ENCODE assay signal across 1 cellular context in the genomic region with DNA sequence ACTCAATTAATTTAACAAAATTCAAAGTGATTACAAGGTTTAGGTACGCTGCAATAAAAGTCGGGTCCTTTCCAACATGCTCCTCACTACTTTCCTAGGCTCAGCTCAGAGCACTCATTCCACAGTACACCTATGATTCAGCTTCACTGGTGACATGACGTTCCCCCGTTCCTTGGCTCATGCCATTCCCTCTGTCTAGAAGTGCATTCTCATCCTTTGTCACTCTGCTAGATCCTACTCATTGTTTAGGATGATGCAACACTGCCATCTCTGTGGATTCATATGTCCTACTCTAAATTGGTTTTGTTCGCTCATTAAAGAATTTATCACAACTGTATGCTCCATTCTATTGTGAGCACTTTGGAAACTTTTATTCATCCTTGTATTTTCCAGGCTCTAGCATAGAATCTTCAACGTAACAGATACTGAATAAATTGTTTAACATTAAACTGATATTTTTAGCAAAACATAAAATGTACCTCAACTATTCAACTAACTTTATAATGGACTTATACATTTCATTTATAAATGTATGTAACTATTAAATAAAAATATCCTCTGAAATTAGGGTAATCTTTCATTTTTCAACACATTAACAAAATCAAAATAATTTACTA.
TF ChIP-seq lines count a peak whose summit lies in the region.

No MANE protein-coding gene starts in this region.

TF ChIP-seq in K562, 482 proteins besides CTCF, POLR2A, EP300 and RAD21 (continued from another document):
- TF ChIP-seq FOXK2 (conservative IDR thresholded peaks at IDR 0.05 in 1 of 2, IDR thresholded peaks at IDR 0.05 in 1 of 2; ENCODE audit: low read depth in 2 of 2) (peak in 1 of 2 experiments; percentile 35; a peak in 2 of 4 replicates), ZBTB17 (CRISPR knock-in tag; IDR thresholded peaks at IDR 0.05) (no peak), ELF4 (CRISPR knock-in tag; IDR thresholded peaks at IDR 0.05) (no peak), TEAD2 (tag; IDR thresholded peaks at IDR 0.05) (no peak), ILK (tag; IDR thresholded peaks at IDR 0.05; ENCODE audit: borderline replicate concordance, low read depth) (no peak), MED1 (CRISPR knock-in tag; IDR thresholded peaks at IDR 0.05; ENCODE audit: borderline replicate concordance) (no peak), CSDE1 (IDR thresholded peaks at IDR 0.05) (peak in 1 of 2 experiments; percentile 14; a peak in 1 of 4 replicates), KLF1 (tag; IDR thresholded peaks at IDR 0.05) (no peak), SIX5 (IDR thresholded peaks at IDR 0.05; ENCODE audit: borderline replicate concordance in 1 of 2, insufficient read depth in 1 of 2, low read depth in 1 of 2, low read length in 2 of 2) (no peak), HOXB6 (CRISPR knock-in tag; IDR thresholded peaks at IDR 0.05; ENCODE audit: borderline replicate concordance) (no peak), ZNF197 (CRISPR knock-in tag; IDR thresholded peaks at IDR 0.05; ENCODE audit: low read depth) (no peak), TCF3 (CRISPR knock-in tag; IDR thresholded peaks at IDR 0.05) (no peak), CBX2 (IDR thresholded peaks at IDR 0.05; ENCODE audit: insufficient read depth, low read length, poor library complexity, severe bottlenecking) (no peak), MAFF (IDR thresholded peaks at IDR 0.05; ENCODE audit: low read length) (peak; percentile 74; the same call in 1 of the 2 replicates), DDX20 (tag; IDR thresholded peaks at IDR 0.05; ENCODE audit: low read depth) (peak; percentile 54; the same call in 1 of the 2 replicates), ZNF124 (CRISPR knock-in tag; IDR thresholded peaks at IDR 0.05) (no peak), BCOR (IDR thresholded peaks at IDR 0.05) (no peak), LCOR (CRISPR knock-in tag; IDR thresholded peaks at IDR 0.05) (no peak), ATF7 (IDR thresholded peaks at IDR 0.05) (peak; percentile 95), GTF2A2 (tag; IDR thresholded peaks at IDR 0.05) (no peak), ZNF217 (CRISPR knock-in tag; IDR thresholded peaks at IDR 0.05) (no peak), BACH1 (tag; IDR thresholded peaks at IDR 0.05) (peak; percentile 87), MIER1 (IDR thresholded peaks at IDR 0.05; ENCODE audit: low read depth) (no peak), HIVEP1 (CRISPR knock-in tag; IDR thresholded peaks at IDR 0.05) (no peak), ZNF121 (CRISPR knock-in tag; conservative IDR thresholded peaks at IDR 0.05) (no peak), SAFB2 (IDR thresholded peaks at IDR 0.05; ENCODE audit: borderline replicate concordance, low read depth, low read length, severe bottlenecking) (no peak), ADNP (tag; IDR thresholded peaks at IDR 0.05) (no peak; the same call in 1 of the 2 replicates), TOE1 (IDR thresholded peaks at IDR 0.05; ENCODE audit: borderline replicate concordance) (no peak), TOE1 (CRISPR knock-in tag; IDR thresholded peaks at IDR 0.05; ENCODE audit: borderline replicate concordance, low read depth) (no peak), CBX8 (IDR thresholded peaks at IDR 0.05; ENCODE audit: borderline replicate concordance, extremely low read depth, low read depth, low read length, poor library complexity, severe bottlenecking) (no peak), FUS (optimal IDR thresholded peaks at IDR 0.05; ENCODE audit: low read depth, low read length) (no peak), ZNF76 (CRISPR knock-in tag; IDR thresholded peaks at IDR 0.05; ENCODE audit: borderline replicate concordance) (no peak), ZNF263 (CRISPR knock-in tag; IDR thresholded peaks at IDR 0.05; ENCODE audit: borderline replicate concordance) (no peak), ZNF830 (CRISPR knock-in tag; IDR thresholded peaks at IDR 0.05) (no peak), STAG1 (CRISPR knock-in tag; IDR thresholded peaks at IDR 0.05; ENCODE audit: borderline replicate concordance) (no peak)
- TF ChIP-seq, protein P1, sequence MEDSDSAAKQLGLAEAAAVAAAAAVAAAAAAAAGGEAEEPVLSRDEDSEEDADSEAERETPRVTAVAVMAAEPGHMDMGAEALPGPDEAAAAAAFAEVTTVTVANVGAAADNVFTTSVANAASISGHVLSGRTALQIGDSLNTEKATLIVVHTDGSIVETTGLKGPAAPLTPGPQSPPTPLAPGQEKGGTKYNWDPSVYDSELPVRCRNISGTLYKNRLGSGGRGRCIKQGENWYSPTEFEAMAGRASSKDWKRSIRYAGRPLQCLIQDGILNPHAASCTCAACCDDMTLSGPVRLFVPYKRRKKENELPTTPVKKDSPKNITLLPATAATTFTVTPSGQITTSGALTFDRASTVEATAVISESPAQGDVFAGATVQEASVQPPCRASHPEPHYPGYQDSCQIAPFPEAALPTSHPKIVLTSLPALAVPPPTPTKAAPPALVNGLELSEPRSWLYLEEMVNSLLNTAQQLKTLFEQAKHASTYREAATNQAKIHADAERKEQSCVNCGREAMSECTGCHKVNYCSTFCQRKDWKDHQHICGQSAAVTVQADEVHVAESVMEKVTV (CRISPR knock-in tag; IDR thresholded peaks at IDR 0.05): peak; percentile 41; the same call in 1 of the 2 replicates
- TF ChIP-seq, protein P2, sequence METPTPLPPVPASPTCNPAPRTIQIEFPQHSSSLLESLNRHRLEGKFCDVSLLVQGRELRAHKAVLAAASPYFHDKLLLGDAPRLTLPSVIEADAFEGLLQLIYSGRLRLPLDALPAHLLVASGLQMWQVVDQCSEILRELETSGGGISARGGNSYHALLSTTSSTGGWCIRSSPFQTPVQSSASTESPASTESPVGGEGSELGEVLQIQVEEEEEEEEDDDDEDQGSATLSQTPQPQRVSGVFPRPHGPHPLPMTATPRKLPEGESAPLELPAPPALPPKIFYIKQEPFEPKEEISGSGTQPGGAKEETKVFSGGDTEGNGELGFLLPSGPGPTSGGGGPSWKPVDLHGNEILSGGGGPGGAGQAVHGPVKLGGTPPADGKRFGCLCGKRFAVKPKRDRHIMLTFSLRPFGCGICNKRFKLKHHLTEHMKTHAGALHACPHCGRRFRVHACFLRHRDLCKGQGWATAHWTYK (CRISPR knock-in tag; IDR thresholded peaks at IDR 0.05): no peak
- TF ChIP-seq, protein P3, sequence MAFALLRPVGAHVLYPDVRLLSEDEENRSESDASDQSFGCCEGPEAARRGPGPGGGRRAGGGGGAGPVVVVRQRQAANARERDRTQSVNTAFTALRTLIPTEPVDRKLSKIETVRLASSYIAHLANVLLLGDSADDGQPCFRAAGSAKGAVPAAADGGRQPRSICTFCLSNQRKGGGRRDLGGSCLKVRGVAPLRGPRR (CRISPR knock-in tag; IDR thresholded peaks at IDR 0.05): 0 out of 2 replicates have a peak, but pooled peaks have one; percentile 51
- TF ChIP-seq, protein P4, sequence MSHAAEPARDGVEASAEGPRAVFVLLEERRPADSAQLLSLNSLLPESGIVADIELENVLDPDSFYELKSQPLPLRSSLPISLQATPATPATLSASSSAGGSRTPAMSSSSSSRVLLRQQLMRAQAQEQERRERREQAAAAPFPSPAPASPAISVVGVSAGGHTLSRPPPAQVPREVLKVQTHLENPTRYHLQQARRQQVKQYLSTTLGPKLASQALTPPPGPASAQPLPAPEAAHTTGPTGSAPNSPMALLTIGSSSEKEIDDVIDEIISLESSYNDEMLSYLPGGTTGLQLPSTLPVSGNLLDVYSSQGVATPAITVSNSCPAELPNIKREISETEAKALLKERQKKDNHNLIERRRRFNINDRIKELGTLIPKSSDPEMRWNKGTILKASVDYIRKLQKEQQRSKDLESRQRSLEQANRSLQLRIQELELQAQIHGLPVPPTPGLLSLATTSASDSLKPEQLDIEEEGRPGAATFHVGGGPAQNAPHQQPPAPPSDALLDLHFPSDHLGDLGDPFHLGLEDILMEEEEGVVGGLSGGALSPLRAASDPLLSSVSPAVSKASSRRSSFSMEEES (CRISPR knock-in tag; IDR thresholded peaks at IDR 0.05): no peak
- TF ChIP-seq, protein P5, sequence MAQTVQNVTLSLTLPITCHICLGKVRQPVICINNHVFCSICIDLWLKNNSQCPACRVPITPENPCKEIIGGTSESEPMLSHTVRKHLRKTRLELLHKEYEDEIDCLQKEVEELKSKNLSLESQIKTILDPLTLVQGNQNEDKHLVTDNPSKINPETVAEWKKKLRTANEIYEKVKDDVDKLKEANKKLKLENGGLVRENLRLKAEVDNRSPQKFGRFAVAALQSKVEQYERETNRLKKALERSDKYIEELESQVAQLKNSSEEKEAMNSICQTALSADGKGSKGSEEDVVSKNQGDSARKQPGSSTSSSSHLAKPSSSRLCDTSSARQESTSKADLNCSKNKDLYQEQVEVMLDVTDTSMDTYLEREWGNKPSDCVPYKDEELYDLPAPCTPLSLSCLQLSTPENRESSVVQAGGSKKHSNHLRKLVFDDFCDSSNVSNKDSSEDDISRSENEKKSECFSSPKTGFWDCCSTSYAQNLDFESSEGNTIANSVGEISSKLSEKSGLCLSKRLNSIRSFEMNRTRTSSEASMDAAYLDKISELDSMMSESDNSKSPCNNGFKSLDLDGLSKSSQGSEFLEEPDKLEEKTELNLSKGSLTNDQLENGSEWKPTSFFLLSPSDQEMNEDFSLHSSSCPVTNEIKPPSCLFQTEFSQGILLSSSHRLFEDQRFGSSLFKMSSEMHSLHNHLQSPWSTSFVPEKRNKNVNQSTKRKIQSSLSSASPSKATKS (CRISPR knock-in tag; IDR thresholded peaks at IDR 0.05): no peak
- TF ChIP-seq, protein P6, sequence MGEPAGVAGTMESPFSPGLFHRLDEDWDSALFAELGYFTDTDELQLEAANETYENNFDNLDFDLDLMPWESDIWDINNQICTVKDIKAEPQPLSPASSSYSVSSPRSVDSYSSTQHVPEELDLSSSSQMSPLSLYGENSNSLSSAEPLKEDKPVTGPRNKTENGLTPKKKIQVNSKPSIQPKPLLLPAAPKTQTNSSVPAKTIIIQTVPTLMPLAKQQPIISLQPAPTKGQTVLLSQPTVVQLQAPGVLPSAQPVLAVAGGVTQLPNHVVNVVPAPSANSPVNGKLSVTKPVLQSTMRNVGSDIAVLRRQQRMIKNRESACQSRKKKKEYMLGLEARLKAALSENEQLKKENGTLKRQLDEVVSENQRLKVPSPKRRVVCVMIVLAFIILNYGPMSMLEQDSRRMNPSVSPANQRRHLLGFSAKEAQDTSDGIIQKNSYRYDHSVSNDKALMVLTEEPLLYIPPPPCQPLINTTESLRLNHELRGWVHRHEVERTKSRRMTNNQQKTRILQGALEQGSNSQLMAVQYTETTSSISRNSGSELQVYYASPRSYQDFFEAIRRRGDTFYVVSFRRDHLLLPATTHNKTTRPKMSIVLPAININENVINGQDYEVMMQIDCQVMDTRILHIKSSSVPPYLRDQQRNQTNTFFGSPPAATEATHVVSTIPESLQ (CRISPR knock-in tag; IDR thresholded peaks at IDR 0.05): no peak
- TF ChIP-seq, protein P7, sequence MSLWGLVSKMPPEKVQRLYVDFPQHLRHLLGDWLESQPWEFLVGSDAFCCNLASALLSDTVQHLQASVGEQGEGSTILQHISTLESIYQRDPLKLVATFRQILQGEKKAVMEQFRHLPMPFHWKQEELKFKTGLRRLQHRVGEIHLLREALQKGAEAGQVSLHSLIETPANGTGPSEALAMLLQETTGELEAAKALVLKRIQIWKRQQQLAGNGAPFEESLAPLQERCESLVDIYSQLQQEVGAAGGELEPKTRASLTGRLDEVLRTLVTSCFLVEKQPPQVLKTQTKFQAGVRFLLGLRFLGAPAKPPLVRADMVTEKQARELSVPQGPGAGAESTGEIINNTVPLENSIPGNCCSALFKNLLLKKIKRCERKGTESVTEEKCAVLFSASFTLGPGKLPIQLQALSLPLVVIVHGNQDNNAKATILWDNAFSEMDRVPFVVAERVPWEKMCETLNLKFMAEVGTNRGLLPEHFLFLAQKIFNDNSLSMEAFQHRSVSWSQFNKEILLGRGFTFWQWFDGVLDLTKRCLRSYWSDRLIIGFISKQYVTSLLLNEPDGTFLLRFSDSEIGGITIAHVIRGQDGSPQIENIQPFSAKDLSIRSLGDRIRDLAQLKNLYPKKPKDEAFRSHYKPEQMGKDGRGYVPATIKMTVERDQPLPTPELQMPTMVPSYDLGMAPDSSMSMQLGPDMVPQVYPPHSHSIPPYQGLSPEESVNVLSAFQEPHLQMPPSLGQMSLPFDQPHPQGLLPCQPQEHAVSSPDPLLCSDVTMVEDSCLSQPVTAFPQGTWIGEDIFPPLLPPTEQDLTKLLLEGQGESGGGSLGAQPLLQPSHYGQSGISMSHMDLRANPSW (CRISPR knock-in tag; IDR thresholded peaks at IDR 0.05): no peak
- TF ChIP-seq, protein P8, sequence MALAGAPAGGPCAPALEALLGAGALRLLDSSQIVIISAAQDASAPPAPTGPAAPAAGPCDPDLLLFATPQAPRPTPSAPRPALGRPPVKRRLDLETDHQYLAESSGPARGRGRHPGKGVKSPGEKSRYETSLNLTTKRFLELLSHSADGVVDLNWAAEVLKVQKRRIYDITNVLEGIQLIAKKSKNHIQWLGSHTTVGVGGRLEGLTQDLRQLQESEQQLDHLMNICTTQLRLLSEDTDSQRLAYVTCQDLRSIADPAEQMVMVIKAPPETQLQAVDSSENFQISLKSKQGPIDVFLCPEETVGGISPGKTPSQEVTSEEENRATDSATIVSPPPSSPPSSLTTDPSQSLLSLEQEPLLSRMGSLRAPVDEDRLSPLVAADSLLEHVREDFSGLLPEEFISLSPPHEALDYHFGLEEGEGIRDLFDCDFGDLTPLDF (CRISPR knock-in tag; IDR thresholded peaks at IDR 0.05): no peak
- TF ChIP-seq, protein P9, sequence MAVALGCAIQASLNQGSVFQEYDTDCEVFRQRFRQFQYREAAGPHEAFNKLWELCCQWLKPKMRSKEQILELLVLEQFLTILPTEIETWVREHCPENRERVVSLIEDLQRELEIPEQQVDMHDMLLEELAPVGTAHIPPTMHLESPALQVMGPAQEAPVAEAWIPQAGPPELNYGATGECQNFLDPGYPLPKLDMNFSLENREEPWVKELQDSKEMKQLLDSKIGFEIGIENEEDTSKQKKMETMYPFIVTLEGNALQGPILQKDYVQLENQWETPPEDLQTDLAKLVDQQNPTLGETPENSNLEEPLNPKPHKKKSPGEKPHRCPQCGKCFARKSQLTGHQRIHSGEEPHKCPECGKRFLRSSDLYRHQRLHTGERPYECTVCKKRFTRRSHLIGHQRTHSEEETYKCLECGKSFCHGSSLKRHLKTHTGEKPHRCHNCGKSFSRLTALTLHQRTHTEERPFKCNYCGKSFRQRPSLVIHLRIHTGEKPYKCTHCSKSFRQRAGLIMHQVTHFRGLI (CRISPR knock-in tag; IDR thresholded peaks at IDR 0.05): no peak
